2 cellular contexts compared by ENCODE assay signal in genomic region chr20:63378626-63379025, GRCh38.
A peak's percentile ranks its signal among the peaks of the same experiment; 100 is the strongest.
TF ChIP-seq lines count a peak whose summit lies in the region.

No MANE protein-coding gene starts in this region.

TF ChIP-seq in HCT116, 20 proteins besides CTCF, POLR2A, EP300 and RAD21:
- TF ChIP-seq REST (IDR thresholded peaks at IDR 0.05; ENCODE audit: low read depth) = peak; percentile 66
- TF ChIP-seq EZH2 (IDR thresholded peaks at IDR 0.05) = no peak
- no peak for TF ChIP-seq ZFX (IDR thresholded peaks at IDR 0.05)
TF ChIP-seq in HCT116: peak in this region for 1.

TF ChIP-seq in GM12878, 131 proteins besides CTCF, POLR2A, EP300 and RAD21:
- peak; percentile 68; the same call in 1 of the 2 replicates for TF ChIP-seq REST (IDR thresholded peaks at IDR 0.05; ENCODE audit: low read depth, low read length)
- TF ChIP-seq KLF5 (IDR thresholded peaks at IDR 0.05; ENCODE audit: partially characterized antibody) = no peak
- TF ChIP-seq BHLHE40 (IDR thresholded peaks at IDR 0.05; ENCODE audit: borderline replicate concordance in 1 of 2, low read depth in 2 of 2, low read length in 1 of 2) = no peak
- TF ChIP-seq BACH1 (IDR thresholded peaks at IDR 0.05; ENCODE audit: borderline replicate concordance) = no peak
- TF ChIP-seq LARP7 (IDR thresholded peaks at IDR 0.05) = no peak
- no peak for TF ChIP-seq SRF (IDR thresholded peaks at IDR 0.05; ENCODE audit: low read depth in 2 of 2, low read length in 2 of 2)
- TF ChIP-seq NR2C2 (IDR thresholded peaks at IDR 0.05; ENCODE audit: borderline replicate concordance, control insufficient read depth, insufficient read length, low read depth) = no peak
- TF ChIP-seq SREBF2 (IDR thresholded peaks at IDR 0.05; ENCODE audit: low read length) = no peak
- TF ChIP-seq CEBPB (IDR thresholded peaks at IDR 0.05; ENCODE audit: borderline replicate concordance in 1 of 2, low read depth in 2 of 2, low read length in 2 of 2) = no peak
